ENCODE assay signal across 32 cellular contexts in the genomic region with DNA sequence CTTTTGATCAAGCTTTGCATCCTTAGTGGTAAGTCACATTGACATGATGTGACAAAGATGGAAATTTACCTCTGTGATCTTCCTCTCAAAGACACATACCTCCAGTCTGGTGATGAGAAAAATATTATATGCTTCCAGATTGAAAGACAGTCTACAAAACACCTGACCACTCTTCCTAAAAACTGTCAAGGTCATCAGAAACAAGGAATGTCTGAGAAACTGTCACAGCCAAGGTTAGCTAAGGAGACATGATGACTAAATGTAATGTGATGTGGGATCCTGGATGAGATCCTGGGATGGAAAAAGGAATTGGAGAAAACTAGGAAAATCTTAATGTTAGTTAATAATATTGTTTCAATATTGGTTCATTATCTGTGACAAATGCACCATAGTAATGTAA.
DNase-seq lines count a peak whose midpoint lies in the region; ATAC-seq, FAIRE-seq and TF ChIP-seq lines count a peak whose summit lies in the region.
"Had no signal": no experiment of that assay in that cellular context is flagged by ENCODE, and none has a peak within 500 bp of the region (broad histone marks: within the 10 kb centered on the region; RNA-seq: fewer than 3 reads in every experiment).

No MANE protein-coding gene starts in this region.

- CTCF ChIA-PET in HepG2 (lab: Yijun Ruan, JAX; ENCODE audit: low intra/inter-chr PET ratio, low total read pairs) = no interaction called here
- CTCF ChIA-PET in A549 (lab: Yijun Ruan, JAX) = interaction anchor here (1.0 to 1.5 kb wide), 2 partner anchors 8 to 24 kb away, joined by 3 read pairs; no protein-coding TSS in a partner anchor
- CTCF ChIA-PET in IMR-90 (lab: Yijun Ruan, JAX) = no interaction called here

- no peak for FAIRE-seq in HepG2 (lab: Jason Lieb, UNC)
- no peak for FAIRE-seq in A549 (lab: Jason Lieb, UNC)
- FAIRE-seq: A204.1, D721Med had no signal

- H3K18ac ChIP-seq in IMR-90 (ENCODE audit: low read depth, low read length) = no peak overlapping the region

- intact Hi-C loops in HepG2 (cut with micrococcal nuclease; ENCODE audit: unreplicated experiment) (no loop called here), right lobe of liver (cut with DNase I) (no loop called here), IMR-90 (cut with micrococcal nuclease) (no loop called here)

- H2BK120ac ChIP-seq in IMR-90 (ENCODE audit: low read depth, low read length) = no peak overlapping the region

- H3K14ac ChIP-seq in IMR-90 (replicated peaks; ENCODE audit: low read depth, low read length) = no peak overlapping the region

- H3K27ac ChIP-seq in HepG2 (ENCODE audit: extremely low read length, insufficient read depth, low read length) (no peak overlapping the region), right lobe of liver (no peak overlapping the region), A549 (no peak overlapping the region), IMR-90 (ENCODE audit: insufficient read depth, low read length) (no peak overlapping the region)
- H3K27ac ChIP-seq: 22Rv1; BLaER1; BLaER1 treated with 17β-estradiol and CSF1 and Interleukin-3, amounts not matched to agents 10 nM and 100 nM; C4-2B had no signal

- no peaks in the 10 kb centered on the region for H3K9me3 ChIP-seq in HepG2 (ENCODE audit: low read length)
- H3K9me3 ChIP-seq in right lobe of liver = no peaks in the 10 kb centered on the region
- H3K9me3 ChIP-seq in A549 = no peaks in the 10 kb centered on the region; the same call in 2 of the 3 replicates
- peaks cover 9% of the 10 kb centered on the region for H3K9me3 ChIP-seq in IMR-90 (ENCODE audit: control insufficient read depth, insufficient read depth, low read length)
- H3K9me3 ChIP-seq: BE2C; BLaER1; BLaER1 treated with 17β-estradiol and CSF1 and Interleukin-3, amounts not matched to agents 10 nM and 100 nM; Caco-2 had no signal

- POLR2A ChIA-PET in HepG2 (lab: Yijun Ruan, JAX) (no interaction called here), A549 (lab: Yijun Ruan, JAX) (no interaction called here), IMR-90 (lab: Charles Lee; ENCODE audit: unreplicated experiment) (no interaction called here)

- no peaks in the 10 kb centered on the region for H3K79me2 ChIP-seq in HepG2 (ENCODE audit: insufficient read depth, low read length)

- H2BK20ac ChIP-seq in IMR-90 (ENCODE audit: low read depth, low read length) = no peak overlapping the region

- no peak overlapping the region for H3K4me2 ChIP-seq in HepG2 (ENCODE audit: low read depth, low read length)
- no peak overlapping the region for H3K4me2 ChIP-seq in A549
- no peak overlapping the region for H3K4me2 ChIP-seq in IMR-90 (ENCODE audit: low read depth, low read length)
- H3K4me2 ChIP-seq: BLaER1; BLaER1 treated with 17β-estradiol and CSF1 and Interleukin-3, amounts not matched to agents 10 nM and 100 nM had no signal

- no peak overlapping the region for H3K23ac ChIP-seq in IMR-90 (ENCODE audit: low read depth, low read length)

- H2AK5ac ChIP-seq in IMR-90 (ENCODE audit: low read depth, low read length) = no peak overlapping the region

- H3K36me3 ChIP-seq in HepG2 (replicated peaks in 1 of 2; ENCODE audit: control insufficient read depth in 1 of 2, insufficient read depth in 2 of 2, low read length in 2 of 2) (no peaks in the 10 kb centered on the region), right lobe of liver (no peaks in the 10 kb centered on the region), IMR-90 (ENCODE audit: control insufficient read depth, insufficient read depth, low read length) (no peaks in the 10 kb centered on the region)
- H3K36me3 ChIP-seq: BE2C; BLaER1; BLaER1 treated with 17β-estradiol and CSF1 and Interleukin-3, amounts not matched to agents 10 nM and 100 nM had no signal

- ATAC-seq in HepG2 (no peak), right lobe of liver (no peak), A549 (no peak), IMR-90 (ENCODE audit: low read depth) (no peak)
- ATAC-seq: CD8-positive, alpha-beta T cell had no signal

- H3K9me1 ChIP-seq in IMR-90 (ENCODE audit: insufficient read depth, low read length) = no peaks in the 10 kb centered on the region

- TF ChIP-seq CTCF in HepG2 (CRISPR knock-in tag; IDR thresholded peaks at IDR 0.05) (no peak), right lobe of liver (IDR thresholded peaks at IDR 0.05) (no peak), A549 (IDR thresholded peaks at IDR 0.05) (no peak), IMR-90 (conservative IDR thresholded peaks at IDR 0.05; ENCODE audit: low read depth, low read length) (no peak)

- no peak overlapping the region for H3K4me3 ChIP-seq in HepG2 (replicated peaks in 1 of 3; ENCODE audit: insufficient read depth in 1 of 3, low read depth in 2 of 3, low read length in 3 of 3)
- H3K4me3 ChIP-seq in right lobe of liver = no peak overlapping the region
- H3K4me3 ChIP-seq in A549 = no peak overlapping the region
- H3K4me3 ChIP-seq in IMR-90 (ENCODE audit: insufficient read depth, low read depth, low read length) = no peak overlapping the region
- H3K4me3 ChIP-seq: BLaER1; BLaER1 treated with 17β-estradiol and CSF1 and Interleukin-3, amounts not matched to agents 10 nM and 100 nM had no signal

- no peak overlapping the region for H2AK9ac ChIP-seq in IMR-90 (replicated peaks; ENCODE audit: low read depth, low read length, poor library complexity)

- H2AFZ ChIP-seq in HepG2 (ENCODE audit: low read length) = no peak overlapping the region
- no peak overlapping the region for H2AFZ ChIP-seq in IMR-90 (replicated peaks; ENCODE audit: low read length, poor library complexity)

- TF ChIP-seq EP300 in HepG2 (IDR thresholded peaks at IDR 0.05; ENCODE audit: low read depth in 2 of 2, low read length in 2 of 2) (no peak), HepG2 (CRISPR knock-in tag; IDR thresholded peaks at IDR 0.05; ENCODE audit: borderline replicate concordance) (no peak), A549 (IDR thresholded peaks at IDR 0.05) (no peak)

- TF ChIP-seq POLR2A in HepG2 (IDR thresholded peaks at IDR 0.05; ENCODE audit: insufficient read depth in 1 of 2, low read depth in 2 of 2, low read length in 2 of 2) = no peak
- no peak for TF ChIP-seq POLR2A in right lobe of liver (IDR thresholded peaks at IDR 0.05)
- no peak for TF ChIP-seq POLR2A in A549 (IDR thresholded peaks at IDR 0.05; ENCODE audit: low read length)
- TF ChIP-seq POLR2A in IMR-90 (IDR thresholded peaks at IDR 0.05; ENCODE audit: low read depth, low read length) = no peak

- H2BK5ac ChIP-seq in IMR-90 (ENCODE audit: low read depth, low read length, poor library complexity, severe bottlenecking) = no peak overlapping the region

- H3K9ac ChIP-seq in HepG2 (ENCODE audit: insufficient read depth, low read depth, low read length) = no peak overlapping the region
- H3K9ac ChIP-seq in IMR-90 (ENCODE audit: low read depth, low read length) = no peak overlapping the region
- H3K9ac ChIP-seq: BLaER1; BLaER1 treated with 17β-estradiol and CSF1 and Interleukin-3, amounts not matched to agents 10 nM and 100 nM had no signal

- no TSS peak for BruUV-seq in HepG2 (replicated peaks; lab: Mats Ljungman, UMichigan)
- no TSS peak for BruUV-seq in IMR-90 (replicated peaks; lab: Mats Ljungman, UMichigan)

- no peaks in the 10 kb centered on the region for H4K20me1 ChIP-seq in HepG2 (ENCODE audit: insufficient read depth, low read length)
- no peaks in the 10 kb centered on the region for H4K20me1 ChIP-seq in IMR-90 (ENCODE audit: insufficient read depth, low read length)
- H4K20me1 ChIP-seq: BLaER1; BLaER1 treated with 17β-estradiol and CSF1 and Interleukin-3, amounts not matched to agents 10 nM and 100 nM had no signal

- dilution Hi-C loops in IMR-90 (cut with HindIII; ENCODE audit: low sequenced_read_pairs, unreplicated experiment) = no loop called here

- no peaks in the 10 kb centered on the region for H3K4me1 ChIP-seq in HepG2 (ENCODE audit: insufficient read depth, low read length)
- no peaks in the 10 kb centered on the region for H3K4me1 ChIP-seq in right lobe of liver
- no peaks in the 10 kb centered on the region for H3K4me1 ChIP-seq in A549
- H3K4me1 ChIP-seq in IMR-90 (ENCODE audit: control insufficient read depth, insufficient read depth, low read length) = no peaks in the 10 kb centered on the region
- H3K4me1 ChIP-seq: BE2C; BLaER1; BLaER1 treated with 17β-estradiol and CSF1 and Interleukin-3, amounts not matched to agents 10 nM and 100 nM; Caco-2 had no signal

- no peak overlapping the region for H2BK15ac ChIP-seq in IMR-90 (ENCODE audit: low read depth, low read length)

- H3K79me1 ChIP-seq in IMR-90 (ENCODE audit: low read depth in 1 of 2, low read length in 2 of 2) = no peaks in the 10 kb centered on the region

- no peak overlapping the region for H4K8ac ChIP-seq in IMR-90 (ENCODE audit: low read depth in 2 of 2, low read length in 2 of 2)

- no peak overlapping the region for H4K5ac ChIP-seq in IMR-90 (ENCODE audit: low read depth, low read length)

- no peak overlapping the region for H3K4ac ChIP-seq in IMR-90 (ENCODE audit: low read depth, low read length)

- TF ChIP-seq RAD21 in HepG2 (CRISPR knock-in tag; IDR thresholded peaks at IDR 0.05) (no peak), A549 (conservative IDR thresholded peaks at IDR 0.05 in 1 of 2, IDR thresholded peaks at IDR 0.05 in 1 of 2) (no peak), IMR-90 (IDR thresholded peaks at IDR 0.05; ENCODE audit: low read length) (no peak)

- no peaks in the 10 kb centered on the region for H3K27me3 ChIP-seq in HepG2 (ENCODE audit: control insufficient read depth in 1 of 2, insufficient read depth in 2 of 2, low read length in 2 of 2)
- H3K27me3 ChIP-seq in right lobe of liver = no peaks in the 10 kb centered on the region
- H3K27me3 ChIP-seq in IMR-90 (ENCODE audit: control insufficient read depth, insufficient read depth, low read length) = no peaks in the 10 kb centered on the region
- H3K27me3 ChIP-seq: BE2C; BLaER1; BLaER1 treated with 17β-estradiol and CSF1 and Interleukin-3, amounts not matched to agents 10 nM and 100 nM had no signal

- in situ Hi-C loops in HepG2 (cut with HindIII; ENCODE audit: extremely low pct_ligation_motif_present, low pct_unique_long_range_greater_than_20kb) = no loop called here
- in situ Hi-C loops in IMR-90 (cut with MboI; ENCODE audit: low sequenced_read_pairs) = no loop called here

- DNase-seq in HepG2 (ENCODE audit: low spot score) (no peak), right lobe of liver (no peak), A549 (ENCODE audit: low read depth in 1 of 2, low spot score in 1 of 2) (no peak), IMR-90 (no peak), GOT3 (lab: John Stamatoyannopoulos, UW) (no peak)
- no peak for DNase-seq in central memory CD4-positive, alpha-beta T cell
- DNase-seq: 8988T; ACHN; AML-193; BE2C; C1 segment of cervical spinal cord; Caco-2; Calu3; CD4-positive, alpha-beta memory T cell; CD4-positive, alpha-beta T cell; CD4-positive, CD25-positive, alpha-beta regulatory T cell; CD8-positive, alpha-beta memory T cell; CD8-positive, alpha-beta T cell; COR-L47; DMS 273 treated with DMSO at 0.1 percent for 48 hours; DMS153; DMS53; DMS79; DMS79 treated with DMSO at 0.1 percent for 48 hours; DND-41; EL had no signal

- H4K91ac ChIP-seq in IMR-90 (ENCODE audit: insufficient read depth, low read depth, low read length) = no peak overlapping the region

- H3K56ac ChIP-seq in IMR-90 (ENCODE audit: extremely low read depth, insufficient read depth, low read length) = no peak overlapping the region

TF ChIP-seq in HepG2, 621 proteins besides CTCF, POLR2A, EP300 and RAD21 (continues in another document):
- TF ChIP-seq ZMYM3 (CRISPR knock-in tag; IDR thresholded peaks at IDR 0.05) = no peak

TF ChIP-seq in IMR-90, 13 proteins besides CTCF, POLR2A, EP300 and RAD21 (continues in another document):
- TF ChIP-seq MAFK (IDR thresholded peaks at IDR 0.05; ENCODE audit: low read depth, low read length) = 0 out of 2 replicates have a peak, but pooled peaks have one; percentile 24
